In the genomic region with DNA sequence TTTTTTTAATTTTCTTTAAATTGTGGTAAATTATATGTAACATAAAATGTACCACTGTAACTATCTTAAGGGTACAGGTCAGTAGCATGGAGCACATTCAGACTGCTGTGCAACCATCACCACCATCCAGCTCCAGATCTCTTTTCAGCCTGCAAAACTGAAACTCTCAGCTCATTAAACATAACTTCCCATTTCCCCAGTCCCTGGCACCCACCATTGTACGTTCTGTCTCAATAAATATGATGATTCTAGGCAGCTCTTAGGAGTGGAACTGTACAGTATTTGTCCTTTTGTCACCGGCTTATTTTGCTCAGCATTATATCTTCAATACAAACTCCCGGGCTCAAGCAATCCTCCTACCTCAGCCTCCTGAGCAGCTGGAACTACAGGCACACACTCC, we compare ENCODE assay signal across 10 cellular contexts. TPM values are rescaled to one million over a fixed set of nuclear protein-coding genes. Genes with fewer than 3 reads are reported as not detected.
DNase-seq lines count a peak whose midpoint lies in the region; ATAC-seq, FAIRE-seq and TF ChIP-seq lines count a peak whose summit lies in the region.
"Had no signal": no experiment of that assay in that cellular context is flagged by ENCODE, and none has a peak within 500 bp of the region (broad histone marks: within the 10 kb centered on the region; RNA-seq: fewer than 3 reads in every experiment).

No MANE protein-coding gene starts in this region.

- no peak for FAIRE-seq in kidney (lab: Jason Lieb, UNC)

- H3F3A ChIP-seq in MM.1S (ENCODE audit: insufficient read depth, low read length), result no peaks in the 10 kb centered on the region

- no peak overlapping the region for H3K9ac ChIP-seq in skeletal muscle tissue (ENCODE audit: low read depth in 1 of 3, low read length in 3 of 3)
- no peak overlapping the region for H3K9ac ChIP-seq in MM.1S (ENCODE audit: low read length)
- H3K9ac ChIP-seq in kidney (ENCODE audit: low read length in 2 of 2), result no peak overlapping the region

- H3K4me1 ChIP-seq in skeletal muscle tissue (ENCODE audit: control insufficient read depth in 3 of 3, insufficient read depth in 3 of 3, low read length in 3 of 3), result peaks cover 11 to 28% (median 23%) of the 10 kb centered on the region in 3 donors
- no peaks in the 10 kb centered on the region for H3K4me1 ChIP-seq in MM.1S (ENCODE audit: low read length)
- peaks cover 13 to 21% of the 10 kb centered on the region in 2 donors for H3K4me1 ChIP-seq in kidney (ENCODE audit: control insufficient read depth in 1 of 2, insufficient read depth in 1 of 2, low read depth in 1 of 2, low read length in 2 of 2)

- no peaks in the 10 kb centered on the region for H3K9me3 ChIP-seq in skeletal muscle tissue (ENCODE audit: control insufficient read depth in 3 of 3, low read length in 3 of 3)
- no peaks in the 10 kb centered on the region for H3K9me3 ChIP-seq in MM.1S (replicated peaks; ENCODE audit: insufficient read depth, low read length)
- H3K9me3 ChIP-seq in kidney (ENCODE audit: control insufficient read depth in 1 of 2, low read length in 2 of 2), result no peaks in the 10 kb centered on the region

- H3K36me3 Mint-ChIP-seq in activated naive CD8-positive, alpha-beta T cell treated with anti-CD3 and anti-CD28 coated beads, Interleukin-2, amount 50 U/mL, for 24 hours (ENCODE audit: low read depth), result peaks cover 19% of the 10 kb centered on the region

- H3K27ac ChIP-seq in skeletal muscle tissue (ENCODE audit: low read depth, low read length) (peak overlapping the region; percentile 13), MM.1S (ENCODE audit: low read length) (no peak overlapping the region), kidney (ENCODE audit: low read depth in 2 of 2, low read length in 2 of 2) (peak overlapping the region in 1 of 2 donors; percentile 14)

- peaks cover 78% of the 10 kb centered on the region for H3K4me1 Mint-ChIP-seq in activated naive CD8-positive, alpha-beta T cell treated with anti-CD3 and anti-CD28 coated beads, Interleukin-2, amount 50 U/mL, for 24 hours

- H3K36me3 ChIP-seq in skeletal muscle tissue (ENCODE audit: control insufficient read depth in 3 of 3, insufficient read depth in 3 of 3, low read length in 3 of 3) (no peaks in the 10 kb centered on the region), MM.1S (replicated peaks; ENCODE audit: insufficient read depth, low read length) (no peaks in the 10 kb centered on the region), kidney (ENCODE audit: control insufficient read depth in 1 of 2, insufficient read depth in 2 of 2, low read length in 2 of 2) (no peaks in the 10 kb centered on the region)

- H3K79me2 ChIP-seq in MM.1S (ENCODE audit: low read length), result no peaks in the 10 kb centered on the region

- no peaks in the 10 kb centered on the region for H3K27me3 Mint-ChIP-seq in activated naive CD8-positive, alpha-beta T cell treated with anti-CD3 and anti-CD28 coated beads, Interleukin-2, amount 50 U/mL, for 24 hours

- H3K27ac Mint-ChIP-seq in activated naive CD8-positive, alpha-beta T cell treated with anti-CD3 and anti-CD28 coated beads, Interleukin-2, amount 50 U/mL, for 24 hours, result peak overlapping the region; percentile 93

- in situ Hi-C loops in GM13976 (cut with MboI; ENCODE audit: low sequenced_read_pairs, unreplicated experiment), result no loop called here

- DNase-seq in GM12865 (ENCODE audit: low read depth) (peak; percentile 52), MV-4-11 (lab: John Stamatoyannopoulos, UW) (peak; percentile 82), MM.1S (no peak), superior temporal gyrus (ENCODE audit: extremely low spot score) (no peak), GM13976 (ENCODE audit: low spot score) (no peak), kidney (no peak)
- no peak for DNase-seq in activated naive CD8-positive, alpha-beta T cell treated with anti-CD3 and anti-CD28 coated beads, Interleukin-2, amount 50 U/mL, for 24 hours
- DNase-seq: NCI-H2227 treated with DMSO at 0.1 percent for 48 hours had no signal

- no peak for ATAC-seq in activated naive CD8-positive, alpha-beta T cell treated with anti-CD3 and anti-CD28 coated beads, Interleukin-2, amount 50 U/mL, for 24 hours

- no peaks in the 10 kb centered on the region for H4K20me1 ChIP-seq in MM.1S (ENCODE audit: insufficient read depth, low read length)

- H3K4me2 ChIP-seq in MM.1S (ENCODE audit: low read depth, low read length), result no peak overlapping the region

- peak overlapping the region; percentile 90 for H3K4me3 Mint-ChIP-seq in activated naive CD8-positive, alpha-beta T cell treated with anti-CD3 and anti-CD28 coated beads, Interleukin-2, amount 50 U/mL, for 24 hours

- H3K4me3 ChIP-seq in GM12865 (ENCODE audit: low read depth, low read length) (peak overlapping the region; percentile 65), skeletal muscle tissue (ENCODE audit: low read length in 3 of 3) (no peak overlapping the region), MM.1S (ENCODE audit: low read length) (no peak overlapping the region), kidney (ENCODE audit: low read length in 2 of 2) (no peak overlapping the region)

- no peaks in the 10 kb centered on the region for H3K9me2 ChIP-seq in MM.1S (replicated peaks; ENCODE audit: insufficient read depth, low read length)

- H2AFZ ChIP-seq in MM.1S (ENCODE audit: low read length), result no peak overlapping the region

- no peak for TF ChIP-seq CTCF in GM12865 (IDR thresholded peaks at IDR 0.05; ENCODE audit: insufficient read depth, low read depth, low read length, missing control alignments)
- no peak for TF ChIP-seq CTCF in MM.1S (IDR thresholded peaks at IDR 0.05; ENCODE audit: low read length)
- TF ChIP-seq CTCF in GM13976 (IDR thresholded peaks at IDR 0.05; ENCODE audit: borderline replicate concordance, control extremely low read depth, extremely low read depth, insufficient read depth, missing control alignments), result no peak
- TF ChIP-seq CTCF in kidney (IDR thresholded peaks at IDR 0.05; ENCODE audit: borderline replicate concordance, extremely low read depth, insufficient read depth), result no peak

- intact Hi-C loops in kidney (cut with DNase I), result no loop called here

- H3K27me3 ChIP-seq in skeletal muscle tissue (ENCODE audit: control insufficient read depth in 3 of 3, insufficient read depth in 3 of 3, low read length in 3 of 3) (no peaks in the 10 kb centered on the region), MM.1S (replicated peaks; ENCODE audit: insufficient read depth, low read length) (no peaks in the 10 kb centered on the region)

- H3K9me3 Mint-ChIP-seq in activated naive CD8-positive, alpha-beta T cell treated with anti-CD3 and anti-CD28 coated beads, Interleukin-2, amount 50 U/mL, for 24 hours, result no peaks in the 10 kb centered on the region

RNA-seq across cellular contexts. Expression of a gene that starts 1.5 kb away (rescaled TPM):
- total RNA-seq in skeletal muscle tissue (1.0 TPM), kidney (3.7 TPM)
- polyA plus RNA-seq in kidney (ENCODE audit: insufficient read depth, low read depth, low replicate concordance), result 0.82 TPM
- total RNA-seq: osteocyte had no signal

Comparison
In these comparisons a context has a peak if more than half of its experiments do, and no peak if none do; other contexts are left out.
1. DNase-seq: peak in GM12865 (single experiment) and MV-4-11 (single experiment); none in activated naive CD8-positive, alpha-beta T cell treated with anti-CD3 and anti-CD28 coated beads, Interleukin-2, amount 50 U/mL, for 24 hours (single experiment), MM.1S (single experiment), superior temporal gyrus (single experiment), GM13976 (single experiment) and kidney (single experiment).